In genomic region chr4:75477201-75477600, GRCh38 we compare ENCODE assay signal across 28 cellular contexts.
"Had no signal": no experiment of that assay in that cellular context is flagged by ENCODE, and none has a peak within 500 bp of the region (broad histone marks: within the 10 kb centered on the region; RNA-seq: fewer than 3 reads in every experiment).

No MANE protein-coding gene starts in this region.

- H3K27me3 ChIP-seq: adrenal gland, body of pancreas, SJCRH30 had no signal

- ATAC-seq: activated CD4-positive, alpha-beta T cell treated with anti-CD3 and anti-CD28 coated beads for 36 hours; activated CD4-positive, CD25-positive, alpha-beta regulatory T cell treated with anti-CD3 and anti-CD28 coated beads, Interleukin-2, amount 50 U/mL, for 24 hours; activated CD8-positive, alpha-beta T cell treated with anti-CD3 and anti-CD28 coated beads, Interleukin-2, amount 10 ng/mL, durations not matched to agents 7 days and 5 days; body of pancreas; Panc1; WTC11 had no signal

- H3K27ac ChIP-seq: adrenal gland, body of pancreas, SJCRH30, SK-N-MC had no signal

- DNase-seq: activated CD4-positive, alpha-beta T cell treated with anti-CD3 and anti-CD28 coated beads for 36 hours; activated CD4-positive, alpha-beta T cell treated with anti-CD3 and anti-CD28 coated beads, Interleukin-2, amount 10 ng/mL, durations not matched to agents 7 days and 5 days; activated CD4-positive, alpha-beta T cell treated with anti-CD3 and anti-CD28 coated beads, Interleukin-2, amount 50 U/mL, for 48 hours; activated CD8-positive, alpha-beta T cell treated with anti-CD3 and anti-CD28 coated beads, Interleukin-2, amount 10 ng/mL, durations not matched to agents 7 days and 5 days; activated gamma-delta T cell; activated naive CD4-positive, alpha-beta T cell treated with Interleukin-2 at 50 U/mL for 16 hours; activated naive CD8-positive, alpha-beta T cell treated with anti-CD3 and anti-CD28 coated beads, Interleukin-2, amount 10 ng/mL, durations not matched to agents 7 days and 5 days; activated T-cell treated with anti-CD3 and anti-CD28 coated beads, Interleukin-2, amount 50 U/mL, for 24 hours; adrenal gland; body of pancreas; Kasumi-1; KG1; MM.1S; MV-4-11; NCI-H1092; NCI-H1436 treated with DMSO at 0.1 percent for 48 hours; NCI-H1694 treated with DMSO at 0.1 percent for 48 hours; NCI-H2029; NCI-H345; NCI-H524 treated with DMSO at 0.1 percent for 48 hours; SHP77; SJCRH30 had no signal

- H3K4me3 ChIP-seq: adrenal gland, body of pancreas, SJCRH30, SK-N-MC had no signal

- H3K27me3 Mint-ChIP-seq: activated CD4-positive, alpha-beta T cell treated with anti-CD3 and anti-CD28 coated beads for 36 hours; activated CD4-positive, alpha-beta T cell treated with anti-CD3 and anti-CD28 coated beads, Interleukin-2, amount 10 ng/mL, durations not matched to agents 7 days and 5 days; activated naive CD4-positive, alpha-beta T cell treated with anti-CD3 and anti-CD28 coated beads, Interleukin-2, amount 50 U/mL, for 24 hours; activated naive CD8-positive, alpha-beta T cell treated with anti-CD3 and anti-CD28 coated beads, Interleukin-2, amount 10 ng/mL, durations not matched to agents 7 days and 5 days; activated T-cell treated with anti-CD3 and anti-CD28 coated beads, Interleukin-2, amount 50 U/mL, for 24 hours had no signal

- H3K9me3 ChIP-seq: adrenal gland, body of pancreas, SJCRH30 had no signal

- H3K9me3 Mint-ChIP-seq: activated naive CD4-positive, alpha-beta T cell treated with anti-CD3 and anti-CD28 coated beads, Interleukin-2, amount 50 U/mL, for 24 hours; activated T-cell treated with anti-CD3 and anti-CD28 coated beads, Interleukin-2, amount 50 U/mL, for 24 hours had no signal

- H3K4me3 Mint-ChIP-seq: activated CD4-positive, alpha-beta T cell treated with anti-CD3 and anti-CD28 coated beads for 36 hours; activated CD4-positive, alpha-beta T cell treated with anti-CD3 and anti-CD28 coated beads, Interleukin-2, amount 10 ng/mL, durations not matched to agents 7 days and 5 days; activated CD8-positive, alpha-beta T cell treated with anti-CD3 and anti-CD28 coated beads, Interleukin-2, amount 10 ng/mL, durations not matched to agents 7 days and 5 days; activated naive CD4-positive, alpha-beta T cell treated with anti-CD3 and anti-CD28 coated beads, Interleukin-2, amount 50 U/mL, for 24 hours; activated naive CD8-positive, alpha-beta T cell treated with anti-CD3 and anti-CD28 coated beads, Interleukin-2, amount 10 ng/mL, durations not matched to agents 7 days and 5 days; activated T-cell treated with anti-CD3 and anti-CD28 coated beads, Interleukin-2, amount 50 U/mL, for 24 hours; WTC11 had no signal

- H3K4me1 ChIP-seq: adrenal gland, body of pancreas, SJCRH30 had no signal

- H3K27ac Mint-ChIP-seq: activated CD4-positive, alpha-beta T cell treated with anti-CD3 and anti-CD28 coated beads for 36 hours; activated CD4-positive, alpha-beta T cell treated with anti-CD3 and anti-CD28 coated beads, Interleukin-2, amount 10 ng/mL, durations not matched to agents 7 days and 5 days; activated CD8-positive, alpha-beta T cell treated with anti-CD3 and anti-CD28 coated beads, Interleukin-2, amount 10 ng/mL, durations not matched to agents 7 days and 5 days; activated naive CD4-positive, alpha-beta T cell treated with anti-CD3 and anti-CD28 coated beads, Interleukin-2, amount 50 U/mL, for 24 hours; activated naive CD8-positive, alpha-beta T cell treated with anti-CD3 and anti-CD28 coated beads, Interleukin-2, amount 10 ng/mL, durations not matched to agents 7 days and 5 days; activated T-cell treated with anti-CD3 and anti-CD28 coated beads, Interleukin-2, amount 50 U/mL, for 24 hours; activated T-helper 2 cell treated with anti-CD3 and anti-CD28 coated beads, Interferon-gamma antibody, Interleukin-2, Interleukin-4, amounts not matched to agents 10 μg/mL and 5 μg/mL and 100 μg/mL, durations not matched to agents 14 hours and 24 hours and 36 hours; WTC11 had no signal

- H3K4me1 Mint-ChIP-seq: activated CD4-positive, alpha-beta T cell treated with anti-CD3 and anti-CD28 coated beads for 36 hours; activated CD4-positive, alpha-beta T cell treated with anti-CD3 and anti-CD28 coated beads, Interleukin-2, amount 10 ng/mL, durations not matched to agents 7 days and 5 days; activated naive CD4-positive, alpha-beta T cell treated with anti-CD3 and anti-CD28 coated beads, Interleukin-2, amount 50 U/mL, for 24 hours; WTC11 had no signal
